Comparison of ENCODE assay signal across 9 cellular contexts in the genomic region with DNA sequence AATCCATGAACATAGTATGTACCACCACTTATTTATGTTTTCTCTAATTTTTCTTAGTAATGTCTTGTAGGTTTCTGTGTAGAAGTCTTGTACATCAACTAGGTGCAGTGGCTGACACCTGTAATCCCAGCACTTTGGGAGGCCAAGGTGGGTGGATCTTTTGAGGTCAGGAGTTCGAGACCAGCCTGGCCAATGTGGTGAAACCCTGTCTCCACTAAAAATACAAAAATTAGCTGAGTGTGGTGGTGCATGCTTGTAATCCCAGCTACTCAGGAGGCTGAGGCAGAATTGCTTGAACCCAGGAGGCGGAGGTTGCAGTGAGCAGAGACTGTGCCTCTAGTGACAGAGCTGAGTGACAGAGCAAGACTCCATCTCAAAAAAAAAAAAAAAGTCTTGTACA. TPM values are rescaled to one million over a fixed set of nuclear protein-coding genes. Genes with fewer than 3 reads are reported as not detected.
DNase-seq lines count a peak whose midpoint lies in the region; ATAC-seq and TF ChIP-seq lines count a peak whose summit lies in the region.
"Not testable (repeated sequence)": the region's sequence is repeated elsewhere in the genome, so short reads cannot be mapped to it uniquely, and the experiment has no call there.
"Had no signal": no experiment of that assay in that cellular context is flagged by ENCODE, and none has a peak within 500 bp of the region (broad histone marks: within the 10 kb centered on the region; RNA-seq: fewer than 3 reads in every experiment).

No MANE protein-coding gene starts in this region.

- H2AFZ ChIP-seq in OCI-LY3 (ENCODE audit: low read depth, low read length) = not testable (repeated sequence)

- H3K27ac Mint-ChIP-seq in CD4-positive, alpha-beta memory T cell = peak overlapping the region in 4 of 7 donors; percentile 33 to 95 (median 53)
- H3K27ac Mint-ChIP-seq in activated CD4-positive, alpha-beta T cell treated with anti-CD3 and anti-CD28 coated beads for 36 hours = peak overlapping the region; percentile 86
- peak overlapping the region; percentile 38 for H3K27ac Mint-ChIP-seq in activated T-helper 1 cell treated with anti-CD3 and anti-CD28 coated beads, Interleukin-12 subunit alpha, Interleukin-12 subunit beta, Interleukin-2, Interleukin-4 antibody, amounts not matched to agents 30 ng/mL and 10 ng/mL and 1 ng/mL, durations not matched to agents 14 hours and 24 hours and 36 hours
- peak overlapping the region; percentile 84 for H3K27ac Mint-ChIP-seq in activated naive CD8-positive, alpha-beta T cell
- H3K27ac Mint-ChIP-seq in naive B cell = peak overlapping the region in 5 of 6 donors; percentile 17 to 76 (median 44)
- peak overlapping the region; percentile 87 for H3K27ac Mint-ChIP-seq in stimulated activated naive CD8-positive, alpha-beta T cell treated with anti-CD3 and anti-CD28 coated beads, Interleukin-15, Interleukin-2, amounts not matched to agents 100 ng/mL and 50 ng/mL, for 24 hours

- ATAC-seq in activated CD4-positive, alpha-beta T cell treated with anti-CD3 and anti-CD28 coated beads for 36 hours; naive B cell (ENCODE audit: low read depth in 2 of 2): not testable (repeated sequence)

- 0 out of 2 replicates have a peak overlapping the region, but pooled peaks have one; percentile 43 for H3K9ac ChIP-seq in OCI-LY3 (ENCODE audit: low read length)

- intact Hi-C loops in CD4-positive, alpha-beta memory T cell (cut with micrococcal nuclease) = not testable (repeated sequence)
- intact Hi-C loops in activated CD4-positive, alpha-beta T cell treated with anti-CD3 and anti-CD28 coated beads for 36 hours (cut with DNase I, micrococcal nuclease) = loop anchor here (2.0 to 10.0 kb wide), 5 partner anchors 41 to 813 kb away; no protein-coding TSS in a partner anchor
- intact Hi-C loops in activated T-helper 1 cell treated with anti-CD3 and anti-CD28 coated beads, Interleukin-12 subunit alpha, Interleukin-12 subunit beta, Interleukin-2, Interleukin-4 antibody, amounts not matched to agents 30 ng/mL and 10 ng/mL and 1 ng/mL, durations not matched to agents 14 hours and 24 hours and 36 hours (cut with micrococcal nuclease) = loop anchor here (2.0 to 5.0 kb wide), 3 partner anchors 17 to 811 kb away; no protein-coding TSS in a partner anchor

- H3K4me3 ChIP-seq in CD4-positive, alpha-beta memory T cell (ENCODE audit: low read length in 2 of 2) = not testable (repeated sequence)
- peak overlapping the region; percentile 47 for H3K4me3 ChIP-seq in OCI-LY3 (ENCODE audit: low read length)

- not testable (repeated sequence) for DNase-seq in CD4-positive, alpha-beta memory T cell; activated CD4-positive, alpha-beta T cell treated with anti-CD3 and anti-CD28 coated beads for 36 hours; activated T-helper 1 cell treated with anti-CD3 and anti-CD28 coated beads, Interleukin-12 subunit alpha, Interleukin-12 subunit beta, Interleukin-2, Interleukin-4 antibody, amounts not matched to agents 30 ng/mL and 10 ng/mL and 1 ng/mL, durations not matched to agents 14 hours and 24 hours and 36 hours (ENCODE audit: low spot score); naive B cell
- DNase-seq in activated CD8-positive, alpha-beta memory T cell treated with anti-CD3 and anti-CD28 coated beads for 24 hours = peak; percentile 51

- not testable (repeated sequence) for H3K27ac ChIP-seq in CD4-positive, alpha-beta memory T cell (ENCODE audit: low read depth, low read length)
- peak overlapping the region; percentile 73 for H3K27ac ChIP-seq in OCI-LY3 (ENCODE audit: low read length)

- peak overlapping the region in 3 of 8 donors; percentile 7 to 56 (median 36) for H3K4me3 Mint-ChIP-seq in CD4-positive, alpha-beta memory T cell
- peak overlapping the region; percentile 42 for H3K4me3 Mint-ChIP-seq in activated CD4-positive, alpha-beta T cell treated with anti-CD3 and anti-CD28 coated beads for 36 hours
- peak overlapping the region; percentile 67 for H3K4me3 Mint-ChIP-seq in activated T-helper 1 cell treated with anti-CD3 and anti-CD28 coated beads, Interleukin-12 subunit alpha, Interleukin-12 subunit beta, Interleukin-2, Interleukin-4 antibody, amounts not matched to agents 30 ng/mL and 10 ng/mL and 1 ng/mL, durations not matched to agents 14 hours and 24 hours and 36 hours
- peak overlapping the region; percentile 71 for H3K4me3 Mint-ChIP-seq in activated naive CD8-positive, alpha-beta T cell
- peak overlapping the region in 7 of 8 donors; percentile 10 to 59 (median 35) for H3K4me3 Mint-ChIP-seq in naive B cell
- peak overlapping the region; percentile 64 for H3K4me3 Mint-ChIP-seq in stimulated activated naive CD8-positive, alpha-beta T cell treated with anti-CD3 and anti-CD28 coated beads, Interleukin-15, Interleukin-2, amounts not matched to agents 100 ng/mL and 50 ng/mL, for 24 hours

- peaks cover 100% of the 10 kb centered on the region for H3K79me2 ChIP-seq in OCI-LY3 (ENCODE audit: low read length)

- H3K9me3 ChIP-seq in CD4-positive, alpha-beta memory T cell (ENCODE audit: control insufficient read depth in 1 of 2, low read length in 2 of 2) = not testable (repeated sequence)
- H3K9me3 ChIP-seq in OCI-LY3 (ENCODE audit: insufficient read depth, low read length) = peaks cover 12% of the 10 kb centered on the region; the same call in 1 of the 2 replicates

- not testable (repeated sequence) for H3K36me3 ChIP-seq in CD4-positive, alpha-beta memory T cell (ENCODE audit: insufficient read depth, low read length)
- peaks cover 73% of the 10 kb centered on the region for H3K36me3 ChIP-seq in OCI-LY3 (replicated peaks; ENCODE audit: low read depth, low read length)

- H3K36me3 Mint-ChIP-seq in CD4-positive, alpha-beta memory T cell = peaks cover 31 to 42% of the 10 kb centered on the region in 2 donors
- peaks cover 87% of the 10 kb centered on the region for H3K36me3 Mint-ChIP-seq in activated CD4-positive, alpha-beta T cell treated with anti-CD3 and anti-CD28 coated beads for 36 hours (ENCODE audit: low read depth)
- H3K36me3 Mint-ChIP-seq in activated T-helper 1 cell treated with anti-CD3 and anti-CD28 coated beads, Interleukin-12 subunit alpha, Interleukin-12 subunit beta, Interleukin-2, Interleukin-4 antibody, amounts not matched to agents 30 ng/mL and 10 ng/mL and 1 ng/mL, durations not matched to agents 14 hours and 24 hours and 36 hours (ENCODE audit: low read depth) = peaks cover 74% of the 10 kb centered on the region
- H3K36me3 Mint-ChIP-seq in activated naive CD8-positive, alpha-beta T cell = peaks cover 48% of the 10 kb centered on the region
- peaks cover 30 to 40% of the 10 kb centered on the region in 2 donors for H3K36me3 Mint-ChIP-seq in naive B cell
- peaks cover 92% of the 10 kb centered on the region for H3K36me3 Mint-ChIP-seq in stimulated activated naive CD8-positive, alpha-beta T cell treated with anti-CD3 and anti-CD28 coated beads, Interleukin-15, Interleukin-2, amounts not matched to agents 100 ng/mL and 50 ng/mL, for 24 hours (ENCODE audit: low read depth)

- peaks cover 56 to 88% (median 67%) of the 10 kb centered on the region in 4 donors for H3K4me1 Mint-ChIP-seq in CD4-positive, alpha-beta memory T cell
- peaks cover 86% of the 10 kb centered on the region for H3K4me1 Mint-ChIP-seq in activated CD4-positive, alpha-beta T cell treated with anti-CD3 and anti-CD28 coated beads for 36 hours
- peaks cover 80% of the 10 kb centered on the region for H3K4me1 Mint-ChIP-seq in activated T-helper 1 cell treated with anti-CD3 and anti-CD28 coated beads, Interleukin-12 subunit alpha, Interleukin-12 subunit beta, Interleukin-2, Interleukin-4 antibody, amounts not matched to agents 30 ng/mL and 10 ng/mL and 1 ng/mL, durations not matched to agents 14 hours and 24 hours and 36 hours (ENCODE audit: low read depth)
- H3K4me1 Mint-ChIP-seq in activated naive CD8-positive, alpha-beta T cell (ENCODE audit: low read depth) = peaks cover 79% of the 10 kb centered on the region
- peaks cover 71 to 93% (median 77%) of the 10 kb centered on the region in 3 donors for H3K4me1 Mint-ChIP-seq in naive B cell
- H3K4me1 Mint-ChIP-seq in stimulated activated naive CD8-positive, alpha-beta T cell treated with anti-CD3 and anti-CD28 coated beads, Interleukin-15, Interleukin-2, amounts not matched to agents 100 ng/mL and 50 ng/mL, for 24 hours (ENCODE audit: low read depth) = peaks cover 93% of the 10 kb centered on the region

- not testable (repeated sequence) for H3K27me3 Mint-ChIP-seq in CD4-positive, alpha-beta memory T cell; activated CD4-positive, alpha-beta T cell treated with anti-CD3 and anti-CD28 coated beads for 36 hours; activated T-helper 1 cell treated with anti-CD3 and anti-CD28 coated beads, Interleukin-12 subunit alpha, Interleukin-12 subunit beta, Interleukin-2, Interleukin-4 antibody, amounts not matched to agents 30 ng/mL and 10 ng/mL and 1 ng/mL, durations not matched to agents 14 hours and 24 hours and 36 hours (ENCODE audit: insufficient read depth); activated naive CD8-positive, alpha-beta T cell; naive B cell; stimulated activated naive CD8-positive, alpha-beta T cell treated with anti-CD3 and anti-CD28 coated beads, Interleukin-15, Interleukin-2, amounts not matched to agents 100 ng/mL and 50 ng/mL, for 24 hours

- peaks cover 61% of the 10 kb centered on the region for H4K20me1 ChIP-seq in OCI-LY3 (ENCODE audit: insufficient read depth, low read length)

- POLR2A ChIA-PET in CD4-positive, alpha-beta memory T cell (lab: Charles Lee; ENCODE audit: partially characterized antibody) = interaction anchor here (0.6 to 1.3 kb wide), 2 partner anchors 8 to 32 kb away, joined by 3 to 8 read pairs; partner anchors contain the start of gene IL21R
- POLR2A ChIA-PET in activated CD4-positive, alpha-beta T cell treated with anti-CD3 and anti-CD28 coated beads for 36 hours (lab: Charles Lee) = interaction anchor here (0.7 kb wide), 2 partner anchors 157 to 171 kb away, joined by 3 to 8 read pairs; no protein-coding TSS in a partner anchor

- not testable (repeated sequence) for TF ChIP-seq CTCF in OCI-LY3 (IDR thresholded peaks at IDR 0.05; ENCODE audit: low read depth, low read length)

- peaks cover 83% of the 10 kb centered on the region for H3K4me1 ChIP-seq in CD4-positive, alpha-beta memory T cell (ENCODE audit: insufficient read depth, low read length)
- H3K4me1 ChIP-seq in OCI-LY3 (ENCODE audit: low read length) = peaks cover 78% of the 10 kb centered on the region

- peak overlapping the region; percentile 61 for H3K4me2 ChIP-seq in OCI-LY3 (ENCODE audit: low read length)

- not testable (repeated sequence) for H3K27me3 ChIP-seq in CD4-positive, alpha-beta memory T cell (ENCODE audit: insufficient read depth, low read length); OCI-LY3 (ENCODE audit: low read depth, low read length)

- H3K9me3 Mint-ChIP-seq in CD4-positive, alpha-beta memory T cell; activated CD4-positive, alpha-beta T cell treated with anti-CD3 and anti-CD28 coated beads for 36 hours (ENCODE audit: low read depth); naive B cell; stimulated activated naive CD8-positive, alpha-beta T cell treated with anti-CD3 and anti-CD28 coated beads, Interleukin-15, Interleukin-2, amounts not matched to agents 100 ng/mL and 50 ng/mL, for 24 hours: not testable (repeated sequence)
- H3K9me3 Mint-ChIP-seq in activated T-helper 1 cell treated with anti-CD3 and anti-CD28 coated beads, Interleukin-12 subunit alpha, Interleukin-12 subunit beta, Interleukin-2, Interleukin-4 antibody, amounts not matched to agents 30 ng/mL and 10 ng/mL and 1 ng/mL, durations not matched to agents 14 hours and 24 hours and 36 hours = peaks cover 19% of the 10 kb centered on the region
- peaks cover 18% of the 10 kb centered on the region for H3K9me3 Mint-ChIP-seq in activated naive CD8-positive, alpha-beta T cell (ENCODE audit: low read depth)

- CTCF ChIA-PET in CD4-positive, alpha-beta memory T cell (lab: Charles Lee; ENCODE audit: partially characterized antibody) = interaction anchor here (0.9 to 1.3 kb wide), 4 partner anchors 8 to 231 kb away, joined by 3 to 4 read pairs (median 3); partner anchors contain the start of gene IL21R
- CTCF ChIA-PET in activated CD4-positive, alpha-beta T cell treated with anti-CD3 and anti-CD28 coated beads for 36 hours (lab: Charles Lee) = not testable (repeated sequence)

RNA-seq across cellular contexts. Expression of gene IL21R, which starts 8.0 kb away (rescaled TPM):
- 10 to 100 TPM; 28.3 to 29.1 TPM for total RNA-seq in CD4-positive, alpha-beta memory T cell
- 10 to 100 TPM; 18.4 to 28.3 TPM for polyA plus RNA-seq in CD4-positive, alpha-beta memory T cell
- 10 to 100 TPM; 61.8 to 73.5 TPM for total RNA-seq in activated CD4-positive, alpha-beta T cell treated with anti-CD3 and anti-CD28 coated beads for 36 hours
- 101 and 104 TPM in 2 replicates for total RNA-seq in activated T-helper 1 cell treated with anti-CD3 and anti-CD28 coated beads, Interleukin-12 subunit alpha, Interleukin-12 subunit beta, Interleukin-2, Interleukin-4 antibody, amounts not matched to agents 30 ng/mL and 10 ng/mL and 1 ng/mL, durations not matched to agents 14 hours and 24 hours and 36 hours
- 100 to 1,000 TPM in 1 of 6 donors, 10 to 100 TPM in 5; 47.9 to 118 (median 74.5) TPM for polyA plus RNA-seq in naive B cell (ENCODE audit: low read depth in 6 of 6)
- total RNA-seq: G401 had no signal
